8 cellular contexts compared by ENCODE assay signal in genomic region chr3:192727032-192727847, GRCh38. TPM values are rescaled to one million over a fixed set of nuclear protein-coding genes. Genes with fewer than 3 reads are reported as not detected.
DNase-seq lines count a peak whose midpoint lies in the region; ATAC-seq, FAIRE-seq and TF ChIP-seq lines count a peak whose summit lies in the region.

Gene FGF12, minus strand, starts transcription at chr3:192727541.

- peaks cover 2% of the 10 kb centered on the region for H3K27me3 Mint-ChIP-seq in glutamatergic neuron (ENCODE audit: unreplicated experiment)

- no peak for ATAC-seq in GM21390 (IDR thresholded peaks at IDR 0.05; ENCODE audit: unreplicated experiment)
- no peak for ATAC-seq in HG03378 (IDR thresholded peaks at IDR 0.05; ENCODE audit: unreplicated experiment)

- no peaks in the 10 kb centered on the region for H3K36me3 Mint-ChIP-seq in glutamatergic neuron (ENCODE audit: unreplicated experiment)

- H3K4me3 Mint-ChIP-seq in glutamatergic neuron (ENCODE audit: unreplicated experiment): peak within 1 kb of the TSS; percentile 92

- DNase-seq in D721Med (ENCODE audit: insufficient read length, low spot score): peak; percentile 34
- DNase-seq in NCI-H1105 treated with DMSO at 0.1 percent for 48 hours (lab: John Stamatoyannopoulos, UW): peak; percentile 95
- peak; percentile 95 for DNase-seq in glutamatergic neuron
- peak; percentile 85 for DNase-seq in occipital lobe (lab: John Stamatoyannopoulos, UW)
- no peak for DNase-seq in central memory CD4-positive, alpha-beta T cell

- peak within 1 kb of the TSS; percentile 60 for H3K27ac Mint-ChIP-seq in glutamatergic neuron (ENCODE audit: unreplicated experiment)

- H3K27ac ChIP-seq in VCaP: peak within 1 kb of the TSS; percentile 57

- no peak for FAIRE-seq in D721Med (lab: Jason Lieb, UNC)

- peaks cover 15% of the 10 kb centered on the region for H3K4me1 Mint-ChIP-seq in glutamatergic neuron (ENCODE audit: low read depth, unreplicated experiment)

- H3K9me3 Mint-ChIP-seq in glutamatergic neuron (ENCODE audit: unreplicated experiment): peaks cover 1% of the 10 kb centered on the region

- TF ChIP-seq CTCF in D721Med (IDR thresholded peaks at IDR 0.05; ENCODE audit: insufficient read depth, missing control alignments) (no peak), VCaP (conservative IDR thresholded peaks at IDR 0.05) (no peak), glutamatergic neuron (IDR thresholded peaks at IDR 0.05; ENCODE audit: partially characterized antibody, unreplicated experiment) (no peak)

RNA-seq across cellular contexts. Expression of gene FGF12, which starts in this region (rescaled TPM):
- 33.1 TPM for total RNA-seq in glutamatergic neuron (ENCODE audit: unreplicated experiment)
- 187 TPM for total RNA-seq in occipital lobe
